1 cellular context compared by ENCODE assay signal in genomic region chr10:93760490-93760889, GRCh38.
TF ChIP-seq lines count a peak whose summit lies in the region.

No MANE protein-coding gene starts in this region.

TF ChIP-seq in WTC11, 78 proteins besides CTCF, POLR2A, EP300 and RAD21 (continued from another document):
- no peak for TF ChIP-seq ZNF425 (CRISPR knock-in tag; conservative IDR thresholded peaks at IDR 0.05)
